In the genomic region with DNA sequence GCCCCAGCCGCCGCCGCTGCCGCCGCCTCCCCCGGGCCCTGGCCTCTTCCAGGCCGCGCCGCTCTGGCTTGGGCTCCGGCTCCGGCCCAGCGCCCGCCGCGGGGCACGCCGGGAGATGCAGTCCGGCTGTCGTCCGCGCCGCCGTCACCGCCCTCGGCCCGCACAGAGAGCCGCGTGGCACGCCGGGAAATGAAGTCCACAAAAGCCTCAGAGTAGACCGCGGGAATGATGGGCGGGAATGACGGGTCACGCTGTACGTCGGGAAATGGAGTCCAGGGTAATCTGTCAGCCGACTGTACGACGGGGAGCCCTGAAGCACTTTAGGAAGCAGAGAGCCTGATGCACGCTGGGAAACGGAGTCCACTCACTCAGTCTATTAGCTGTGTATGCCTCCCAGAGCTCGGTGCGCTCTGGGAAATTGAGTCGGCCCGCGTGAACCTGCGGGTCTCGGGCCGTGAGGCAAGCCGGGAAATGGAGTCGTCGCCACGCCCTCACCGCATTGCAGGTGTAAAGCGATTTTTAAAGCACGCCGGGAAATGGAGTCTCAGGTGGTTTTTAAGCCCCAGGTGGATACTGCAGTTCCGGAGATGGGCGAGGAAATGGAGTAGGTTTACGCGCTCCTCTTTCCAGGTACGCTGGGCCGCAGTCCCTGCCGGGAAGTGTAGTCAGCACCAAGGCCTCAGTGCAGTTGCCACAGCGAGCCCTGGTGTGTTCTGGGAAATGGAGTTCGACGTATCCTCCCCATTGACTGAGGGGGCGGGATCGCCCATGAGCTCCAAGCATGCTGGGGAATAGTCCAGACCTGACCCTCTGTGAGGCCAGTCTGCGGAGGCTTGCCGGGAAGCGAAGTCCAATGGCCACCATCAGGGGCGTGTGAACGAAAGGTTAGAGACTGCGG, we compare ENCODE assay signal across 8 cellular contexts. TPM values are rescaled to one million over a fixed set of nuclear protein-coding genes. Genes with fewer than 3 reads are reported as not detected.
DNase-seq lines count a peak whose midpoint lies in the region; ATAC-seq and TF ChIP-seq lines count a peak whose summit lies in the region.

A gene (minus strand): TSS at position 91 of the 898 bp plus-strand sequence. CDS start 137 bp downstream, outside the sequence.

- H3K36me3 ChIP-seq in left lung = peaks cover 0 to 17% of the 10 kb centered on the region in 2 donors

- H3K27me3 Mint-ChIP-seq in CD14-positive monocyte (ENCODE audit: low read depth in 3 of 3) = peaks cover 0 to 3% (median 3%) of the 10 kb centered on the region in 3 donors

- peaks cover 27 to 58% of the 10 kb centered on the region in 2 donors for H3K4me1 ChIP-seq in left lung

- no peaks in the 10 kb centered on the region for H3K9me3 ChIP-seq in left lung

- H3K27ac ChIP-seq in left lung = peak within 1 kb of the TSS; percentile 91 to 93

- peaks cover 56% of the 10 kb centered on the region for H3K4me1 Mint-ChIP-seq in CD14-positive monocyte

- peak within 1 kb of the TSS; percentile 94 to 98 (median 96) for H3K27ac Mint-ChIP-seq in CD14-positive monocyte

- ATAC-seq in GM19397 (IDR thresholded peaks at IDR 0.05; ENCODE audit: unreplicated experiment) (peak; percentile 62), HG03571 (IDR thresholded peaks at IDR 0.05; ENCODE audit: unreplicated experiment) (peak; percentile 63), left lung (peak; percentile 86)

- DNase-seq in CD14-positive monocyte (ENCODE audit: low spot score) = peak; percentile 97
- peak; percentile 100 for DNase-seq in NCI-H82 (lab: John Stamatoyannopoulos, UW)
- DNase-seq in activated CD4-positive, alpha-beta T cell treated with anti-CD3 and anti-CD28 coated beads, Interleukin-2, amount 50 U/mL, for 48 hours = peak; percentile 95 to 96
- DNase-seq in dermis blood vessel endothelial cell = peak; percentile 99
- DNase-seq in left lung = peak; percentile 98 to 99
- DNase-seq in stimulated activated CD4-positive, alpha-beta T cell treated with anti-CD3 and anti-CD28 coated beads, Interleukin-2, amount 100 ng/mL, for 48 hours = peak; percentile 88 to 92

- no peaks in the 10 kb centered on the region for H3K27me3 ChIP-seq in left lung

- H3K36me3 Mint-ChIP-seq in CD14-positive monocyte = peaks cover 15 to 32% of the 10 kb centered on the region in 2 donors

- peak within 1 kb of the TSS; percentile 83 to 85 for H3K4me3 ChIP-seq in left lung

- intact Hi-C loops in CD14-positive monocyte (cut with micrococcal nuclease) (loop anchor here (1.0 to 10.0 kb wide), 5 partner anchors 26 to 135 kb away; a partner anchor contains a TSS), left lung (cut with DNase I) (no loop called here)

- peak within 1 kb of the TSS; percentile 95 to 99 for H3K4me3 Mint-ChIP-seq in CD14-positive monocyte

- no peaks in the 10 kb centered on the region for H3K9me3 Mint-ChIP-seq in CD14-positive monocyte

- TF ChIP-seq CTCF in CD14-positive monocyte (IDR thresholded peaks at IDR 0.05) (no peak), left lung (IDR thresholded peaks at IDR 0.05) (no peak)

RNA-seq across cellular contexts. Expression of the gene that starts here (rescaled TPM):
- 10 to 100 TPM; 12.3 to 14.9 TPM for polyA plus RNA-seq in CD14-positive monocyte
- total RNA-seq in dermis blood vessel endothelial cell (16.7 and 28.0 TPM in 2 replicates), left lung (10 to 100 TPM; 33.4 to 40.3 TPM)

Comparison
In these comparisons a context has a peak if more than half of its experiments do, and no peak if none do; other contexts are left out.
1. Peak in every context shown above with its lines: DNase-seq, ATAC-seq, H3K4me3 ChIP-seq and H3K27ac ChIP-seq.
2. intact Hi-C loops: an anchor here in CD14-positive monocyte (1.0 to 10.0 kb wide); none called in left lung.